ENCODE assay signal across 34 cellular contexts in genomic region chr11:71908218-71908617, GRCh38. TPM values are rescaled to one million over a fixed set of nuclear protein-coding genes. Genes with fewer than 3 reads are reported as not detected.
"Had no signal": no experiment of that assay in that cellular context is flagged by ENCODE, and none has a peak within 500 bp of the region (broad histone marks: within the 10 kb centered on the region; RNA-seq: fewer than 3 reads in every experiment).

No MANE protein-coding gene starts in this region.

- H3K9me3 ChIP-seq: stomach, suprapubic skin, testis, thoracic aorta, thyroid gland, tibial artery, tibial nerve, transverse colon, upper lobe of left lung, upper lobe of right lung, uterus, vagina had no signal

- H3K4me1 ChIP-seq: stomach, suprapubic skin, testis, thyroid gland, tibial artery, tibial nerve, transverse colon, upper lobe of left lung, upper lobe of right lung, uterus, vagina had no signal

- H3K4me3 Mint-ChIP-seq: stimulated activated effector memory CD8-positive, alpha-beta T cell treated with anti-CD3 and anti-CD28 coated beads, Interleukin-12 subunit alpha, Interleukin-12 subunit beta, amount 100 ng/mL, for 72 hours; stimulated activated memory B cell treated with anti-CD40 and anti-IgM and Interleukin-4, amounts not matched to agents 10 μg/mL and 1 μg/mL and 100 μg/mL, for 72 hours; stimulated activated naive B cell treated with anti-CD40 and anti-IgM and Interleukin-4, amounts not matched to agents 10 μg/mL and 1 μg/mL and 100 μg/mL, for 72 hours; stimulated activated naive CD8-positive, alpha-beta T cell treated with anti-CD3 and anti-CD28 coated beads, Interleukin-15, amount 100 ng/mL, for 72 hours; stimulated activated naive CD8-positive, alpha-beta T cell treated with anti-CD3 and anti-CD28 coated beads, Interleukin-15, Interleukin-2, amounts not matched to agents 100 ng/mL and 50 ng/mL, for 24 hours; type B pancreatic cell had no signal

- H3K9me3 Mint-ChIP-seq: stimulated activated effector memory CD8-positive, alpha-beta T cell treated with anti-CD3 and anti-CD28 coated beads, Interleukin-12 subunit alpha, Interleukin-12 subunit beta, amount 100 ng/mL, for 72 hours; stimulated activated memory B cell treated with anti-CD40 and anti-IgM and Interleukin-4, amounts not matched to agents 10 μg/mL and 1 μg/mL and 100 μg/mL, for 72 hours; stimulated activated naive B cell treated with anti-CD40 and anti-IgM and Interleukin-4, amounts not matched to agents 10 μg/mL and 1 μg/mL and 100 μg/mL, for 72 hours; stimulated activated naive CD8-positive, alpha-beta T cell treated with anti-CD3 and anti-CD28 coated beads, Interleukin-15, amount 100 ng/mL, for 72 hours; stimulated activated naive CD8-positive, alpha-beta T cell treated with anti-CD3 and anti-CD28 coated beads, Interleukin-15, Interleukin-2, amounts not matched to agents 100 ng/mL and 50 ng/mL, for 24 hours; type B pancreatic cell had no signal

- H3K36me3 ChIP-seq: thyroid gland, uterus, vagina had no signal

- H3K27me3 Mint-ChIP-seq: stimulated activated memory B cell treated with anti-CD40 and anti-IgM and Interleukin-4, amounts not matched to agents 10 μg/mL and 1 μg/mL and 100 μg/mL, for 72 hours; stimulated activated naive B cell treated with anti-CD40 and anti-IgM and Interleukin-4, amounts not matched to agents 10 μg/mL and 1 μg/mL and 100 μg/mL, for 72 hours; stimulated activated naive CD8-positive, alpha-beta T cell treated with anti-CD3 and anti-CD28 coated beads, Interleukin-15, amount 100 ng/mL, for 72 hours; stimulated activated naive CD8-positive, alpha-beta T cell treated with anti-CD3 and anti-CD28 coated beads, Interleukin-15, Interleukin-2, amounts not matched to agents 100 ng/mL and 50 ng/mL, for 24 hours; type B pancreatic cell had no signal

- H3K27me3 ChIP-seq: stomach, suprapubic skin, testis, thyroid gland, tibial artery, tibial nerve, transverse colon, upper lobe of left lung, upper lobe of right lung, uterus, vagina had no signal

- H3K27ac ChIP-seq: stomach, suprapubic skin, testis, thoracic aorta, thyroid gland, tibial artery, tibial nerve, transverse colon, upper lobe of left lung, upper lobe of right lung, uterus, vagina had no signal

- DNase-seq: stimulated activated CD4-positive, alpha-beta T cell treated with anti-CD3 and anti-CD28 coated beads, Interleukin-2, amount 100 ng/mL, for 48 hours; stimulated activated CD4-positive, alpha-beta T cell treated with anti-CD3 and anti-CD28 coated beads, Interleukin-4, amount 100 ng/mL, for 1 hour; stimulated activated CD4-positive, alpha-beta T cell treated with anti-CD3 and anti-CD28 coated beads, Interleukin-4, amount 100 ng/mL, for 24 hours; stimulated activated CD4-positive, alpha-beta T cell treated with anti-CD3 and anti-CD28 coated beads, Interleukin-4, amount 100 ng/mL, for 4 hours; stimulated activated CD8-positive, alpha-beta memory T cell treated with anti-CD3 and anti-CD28 coated beads, Interleukin-4, amount 100 ng/mL, for 48 hours; stimulated activated naive B cell treated with anti-CD40 and anti-IgM and Interleukin-4, amounts not matched to agents 10 μg/mL and 1 μg/mL and 100 μg/mL, for 72 hours; stimulated activated naive CD4-positive, alpha-beta T cell; stimulated activated naive CD4-positive, alpha-beta T cell treated with Interleukin-2 at 50 U/mL for 16 hours; stimulated activated naive CD8-positive, alpha-beta T cell treated with anti-CD3 and anti-CD28 coated beads, Interleukin-15, amount 100 ng/mL, for 72 hours; stimulated activated naive CD8-positive, alpha-beta T cell treated with anti-CD3 and anti-CD28 coated beads, Interleukin-15, Interleukin-2, amounts not matched to agents 100 U/mL and 50 U/mL, for 24 hours; stomach; substantia nigra; testis; thyroid gland; tibial artery; transverse colon; trophoblast cell; upper lobe of left lung; upper lobe of right lung; uterus had no signal

- FAIRE-seq: urothelium cell line had no signal

- H3K4me3 ChIP-seq: stomach, suprapubic skin, testis, thoracic aorta, thyroid gland, tibial artery, tibial nerve, transverse colon, upper lobe of left lung, upper lobe of right lung, uterus, vagina had no signal

- H3K27ac Mint-ChIP-seq: stimulated activated effector memory CD8-positive, alpha-beta T cell treated with anti-CD3 and anti-CD28 coated beads, Interleukin-12 subunit alpha, Interleukin-12 subunit beta, amount 100 ng/mL, for 72 hours; stimulated activated memory B cell treated with anti-CD40 and anti-IgM and Interleukin-4, amounts not matched to agents 10 μg/mL and 1 μg/mL and 100 μg/mL, for 72 hours; stimulated activated naive CD8-positive, alpha-beta T cell treated with anti-CD3 and anti-CD28 coated beads, Interleukin-15, Interleukin-2, amounts not matched to agents 100 ng/mL and 50 ng/mL, for 24 hours; type B pancreatic cell had no signal

- ATAC-seq: stimulated activated effector memory CD8-positive, alpha-beta T cell treated with anti-CD3 and anti-CD28 coated beads, Interleukin-12 subunit alpha, Interleukin-12 subunit beta, amount 100 ng/mL, for 72 hours; stimulated activated memory B cell treated with anti-CD40 and anti-IgM and Interleukin-4, amounts not matched to agents 10 μg/mL and 1 μg/mL and 100 μg/mL, for 72 hours; stimulated activated naive B cell treated with anti-CD40 and anti-IgM and Interleukin-4, amounts not matched to agents 10 μg/mL and 1 μg/mL and 100 μg/mL, for 72 hours; stimulated activated naive CD8-positive, alpha-beta T cell treated with anti-CD3 and anti-CD28 coated beads, Interleukin-15, amount 100 ng/mL, for 72 hours; stimulated activated naive CD8-positive, alpha-beta T cell treated with anti-CD3 and anti-CD28 coated beads, Interleukin-15, Interleukin-2, amounts not matched to agents 100 U/mL and 50 U/mL, for 24 hours; upper lobe of right lung had no signal

RNA-seq across cellular contexts. Expression of gene DEFB131B, which starts 30.0 kb away (rescaled TPM):
- total RNA-seq: stomach, subcutaneous adipose tissue, suprapubic skin, temporal lobe, testis, thoracic aorta, thyroid gland, tibial nerve, transverse colon, upper lobe of left lung, upper lobe of right lung, ureter, urinary bladder, uterus, vagina had no signal
- polyA plus RNA-seq: stomach, thymus, urinary bladder had no signal
